ENCODE assay signal across 8 cellular contexts in the genomic region with DNA sequence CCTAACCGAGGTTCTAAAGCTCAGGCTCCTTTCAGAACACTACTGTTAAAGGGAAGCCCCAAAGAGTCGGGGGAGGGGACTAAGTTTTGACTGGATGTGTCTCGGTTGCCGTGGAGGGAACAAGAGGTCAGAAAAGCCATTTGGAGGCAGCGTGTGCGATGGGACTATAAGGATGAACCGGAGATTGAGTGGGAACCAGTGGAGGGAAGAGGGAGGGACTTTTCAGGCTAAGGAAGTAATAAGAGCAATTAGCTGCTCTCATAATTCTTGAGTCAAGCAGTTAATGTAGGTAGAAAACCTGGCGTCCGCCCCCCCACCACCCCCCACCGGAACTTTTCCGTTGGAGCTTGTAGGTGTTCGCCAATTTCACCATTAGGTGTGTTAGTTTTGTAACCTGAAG. TPM values are rescaled to one million over a fixed set of nuclear protein-coding genes. Genes with fewer than 3 reads are reported as not detected.
DNase-seq lines count a peak whose midpoint lies in the region; ATAC-seq and TF ChIP-seq lines count a peak whose summit lies in the region.

No MANE protein-coding gene starts in this region.

- DNase-seq in CD1c-positive myeloid dendritic cell (ENCODE audit: extremely low spot score) (peak; percentile 50), HuH-7 (ENCODE audit: low spot score) (peak; percentile 29), left lung (no peak)
- DNase-seq in stimulated activated CD8-positive, alpha-beta memory T cell treated with anti-CD3 and anti-CD28 coated beads, Interleukin-4, amount 100 ng/mL, for 48 hours, result peak; percentile 49

- H4K20me1 ChIP-seq in SU-DHL-6 (ENCODE audit: low read depth, low read length), result peaks cover 3% of the 10 kb centered on the region; the same call in 1 of the 2 replicates

- H3K9me2 ChIP-seq in SU-DHL-6 (replicated peaks; ENCODE audit: insufficient read depth, low read length), result no peaks in the 10 kb centered on the region

- H3K79me2 ChIP-seq in SU-DHL-6 (ENCODE audit: insufficient read depth, low read length), result peaks cover 25% of the 10 kb centered on the region; the same call in 1 of the 2 replicates

- peak overlapping the region; percentile 98 for H2AFZ ChIP-seq in SU-DHL-6 (ENCODE audit: low read depth, low read length, severe bottlenecking)

- H3K4me2 ChIP-seq in SU-DHL-6 (ENCODE audit: low read depth, low read length, poor library complexity, severe bottlenecking), result peak overlapping the region; percentile 88

- peak; percentile 1 for ATAC-seq in GM19324 (IDR thresholded peaks at IDR 0.05; ENCODE audit: low FRiP score, unreplicated experiment)
- peak; percentile 39 for ATAC-seq in left lung
- ATAC-seq in HG03139 (IDR thresholded peaks at IDR 0.05; ENCODE audit: unreplicated experiment), result no peak

- intact Hi-C loops in left lung (cut with DNase I), result no loop called here

- H3K4me1 ChIP-seq in left lung, result peaks cover 10 to 21% of the 10 kb centered on the region in 2 donors

- no peaks in the 10 kb centered on the region for H3K9me3 ChIP-seq in SU-DHL-6 (ENCODE audit: insufficient read depth, low read length)
- H3K9me3 ChIP-seq in left lung, result no peaks in the 10 kb centered on the region

- H3F3A ChIP-seq in SU-DHL-6 (ENCODE audit: insufficient read depth), result peaks cover 19% of the 10 kb centered on the region

- peak overlapping the region; percentile 79 for H3K9ac ChIP-seq in SU-DHL-6 (ENCODE audit: low read length)

- H3K27me3 ChIP-seq in SU-DHL-6 (ENCODE audit: low read length) (no peaks in the 10 kb centered on the region), left lung (no peaks in the 10 kb centered on the region)

- H3K4me3 ChIP-seq in SU-DHL-6 (ENCODE audit: insufficient read depth, low read length, poor library complexity, severe bottlenecking), result peak overlapping the region; percentile 93
- H3K4me3 ChIP-seq in left lung, result peak overlapping the region; percentile 68 to 78

- H3K27ac ChIP-seq in SU-DHL-6 (ENCODE audit: low read depth, low read length), result no peak overlapping the region
- peak overlapping the region; percentile 96 for H3K27ac ChIP-seq in cingulate gyrus (ENCODE audit: low read depth, low read length)
- H3K27ac ChIP-seq in left lung, result peak overlapping the region; percentile 92

- TF ChIP-seq CTCF in SU-DHL-6 (IDR thresholded peaks at IDR 0.05; ENCODE audit: insufficient read depth, low read length, poor library complexity, severe bottlenecking) (no peak), left lung (IDR thresholded peaks at IDR 0.05) (no peak)

- H3K36me3 ChIP-seq in SU-DHL-6 (ENCODE audit: low read length), result no peaks in the 10 kb centered on the region
- no peaks in the 10 kb centered on the region for H3K36me3 ChIP-seq in left lung

RNA-seq across cellular contexts. Expression of a gene that starts 0.5 kb away (rescaled TPM):
- total RNA-seq in left lung, result 10 to 100 TPM; 57.5 to 58.6 TPM

RNA-seq across cellular contexts. Expression of a gene that starts 59.7 kb away (rescaled TPM):
- 10 to 100 TPM; 10.8 to 14.5 TPM for total RNA-seq in left lung

Comparison
In these comparisons a context has a peak if more than half of its experiments do, and no peak if none do; other contexts are left out.
1. DNase-seq: peak in CD1c-positive myeloid dendritic cell (single experiment), HuH-7 (single experiment) and stimulated activated CD8-positive, alpha-beta memory T cell treated with anti-CD3 and anti-CD28 coated beads, Interleukin-4, amount 100 ng/mL, for 48 hours (single experiment); none in left lung (0 of 2).